Comparison of ENCODE assay signal across 24 cellular contexts in genomic region chr2:219167997-219168396, GRCh38. TPM values are rescaled to one million over a fixed set of nuclear protein-coding genes. Genes with fewer than 3 reads are reported as not detected.
DNase-seq lines count a peak whose midpoint lies in the region; ATAC-seq and TF ChIP-seq lines count a peak whose summit lies in the region.
"Had no signal": no experiment of that assay in that cellular context is flagged by ENCODE, and none has a peak within 500 bp of the region (broad histone marks: within the 10 kb centered on the region; RNA-seq: fewer than 3 reads in every experiment).

No MANE protein-coding gene starts in this region.

- no peaks in the 10 kb centered on the region; the same call in 1 of the 2 replicates for H3K36me3 ChIP-seq in H7 (replicated peaks; ENCODE audit: control insufficient read depth, insufficient read depth, low read length)
- H3K36me3 ChIP-seq in PC-3 (ENCODE audit: low read depth, low read length) = no peaks in the 10 kb centered on the region; the same call in 1 of the 2 replicates
- H3K36me3 ChIP-seq: SJSA1 had no signal

- TF ChIP-seq CTCF in PC-3 (conservative IDR thresholded peaks at IDR 0.05; ENCODE audit: low read depth, low read length) = no peak

- H3K9me2 ChIP-seq in PC-3 (replicated peaks; ENCODE audit: low read length) = no peaks in the 10 kb centered on the region

- no peaks in the 10 kb centered on the region for H3K79me2 ChIP-seq in PC-3 (ENCODE audit: low read length)

- POLR2A ChIA-PET in PC-3 (lab: Charles Lee; ENCODE audit: unreplicated experiment) = no interaction called here

- BruUV-seq in PC-3 (replicated peaks; lab: Mats Ljungman, UMichigan) = no TSS peak

- peaks cover 1% of the 10 kb centered on the region; the same call in 1 of the 2 replicates for H3K27me3 ChIP-seq in H7 (ENCODE audit: control insufficient read depth, insufficient read depth, low read length)
- no peaks in the 10 kb centered on the region for H3K27me3 ChIP-seq in PC-3 (ENCODE audit: low read length)
- H3K27me3 ChIP-seq: MG63, SJSA1 had no signal

- no peak overlapping the region for H3K27ac ChIP-seq in PC-3 (ENCODE audit: low read length)
- H3K27ac ChIP-seq: PC-9, SJSA1 had no signal

- H4K20me1 ChIP-seq in PC-3 (ENCODE audit: low read length) = no peaks in the 10 kb centered on the region

- ATAC-seq in PC-3 (no peak), HG03342 (IDR thresholded peaks at IDR 0.05; ENCODE audit: unreplicated experiment) (no peak)
- ATAC-seq in stimulated activated effector memory CD8-positive, alpha-beta T cell treated with anti-CD3 and anti-CD28 coated beads, Interleukin-12 subunit alpha, Interleukin-12 subunit beta, amount 100 ng/mL, for 72 hours = no peak
- ATAC-seq: HepG2, K562 had no signal

- H3K9me3 ChIP-seq in PC-3 (ENCODE audit: low read length) = no peaks in the 10 kb centered on the region
- H3K9me3 ChIP-seq: MG63, SJSA1 had no signal

- no peak overlapping the region for H2AFZ ChIP-seq in PC-3 (ENCODE audit: low read length)
- H2AFZ ChIP-seq: PC-9 had no signal

- H3K9me3 Mint-ChIP-seq in dendritic cell treated with granulocyte-macrophage colony-stimulating factor and Interleukin-4, amounts not matched to agents 40 ng/mL and 50 ng/mL, for 4 days = no peaks in the 10 kb centered on the region
- H3K9me3 Mint-ChIP-seq in stimulated activated effector memory CD8-positive, alpha-beta T cell treated with anti-CD3 and anti-CD28 coated beads, Interleukin-12 subunit alpha, Interleukin-12 subunit beta, amount 100 ng/mL, for 72 hours = no peaks in the 10 kb centered on the region
- H3K9me3 Mint-ChIP-seq: CD4-positive, alpha-beta T cell had no signal

- CTCF ChIA-PET in PC-3 (lab: Charles Lee) = no interaction called here

- no peak overlapping the region for H3K4me2 ChIP-seq in PC-3 (ENCODE audit: low read length)
- H3K4me2 ChIP-seq: PC-9 had no signal

- DNase-seq in H7 (peak; percentile 23), PC-3 (peak; percentile 0), AG08395 (ENCODE audit: low spot score) (no peak), cortex of kidney (lab: John Stamatoyannopoulos, UW) (no peak)
- DNase-seq in stimulated activated effector memory CD8-positive, alpha-beta T cell treated with anti-CD3 and anti-CD28 coated beads, Interleukin-12 subunit alpha, Interleukin-12 subunit beta, amount 100 ng/mL, for 72 hours (ENCODE audit: low spot score in 2 of 2) = no peak
- DNase-seq: ACHN; CD4-positive, alpha-beta T cell; DMS53; MG63; NCI-H1105 treated with DMSO at 0.1 percent for 48 hours; NCI-H146; NCI-H1930; NCI-H2107; NCI-H524; NCI-H774; PC-9; Right ventricle myocardium superior; T-helper 1 cell had no signal

- no peak overlapping the region for H3K4me3 Mint-ChIP-seq in dendritic cell treated with granulocyte-macrophage colony-stimulating factor and Interleukin-4, amounts not matched to agents 40 ng/mL and 50 ng/mL, for 4 days
- H3K4me3 Mint-ChIP-seq in stimulated activated effector memory CD8-positive, alpha-beta T cell treated with anti-CD3 and anti-CD28 coated beads, Interleukin-12 subunit alpha, Interleukin-12 subunit beta, amount 100 ng/mL, for 72 hours = no peak overlapping the region
- H3K4me3 Mint-ChIP-seq: CD4-positive, alpha-beta T cell had no signal

- H3K27ac Mint-ChIP-seq in dendritic cell treated with granulocyte-macrophage colony-stimulating factor and Interleukin-4, amounts not matched to agents 40 ng/mL and 50 ng/mL, for 4 days = peak overlapping the region; percentile 64
- peak overlapping the region; percentile 49 for H3K27ac Mint-ChIP-seq in stimulated activated effector memory CD8-positive, alpha-beta T cell treated with anti-CD3 and anti-CD28 coated beads, Interleukin-12 subunit alpha, Interleukin-12 subunit beta, amount 100 ng/mL, for 72 hours
- H3K27ac Mint-ChIP-seq: CD4-positive, alpha-beta T cell had no signal

- intact Hi-C loops in PC-3 (cut with micrococcal nuclease) = loop anchor here (10.0 kb wide), 1 partner anchor 217 kb away; the partner anchor contains the start of gene DNPEP
- intact Hi-C loops in dendritic cell treated with granulocyte-macrophage colony-stimulating factor and Interleukin-4, amounts not matched to agents 40 ng/mL and 50 ng/mL, for 4 days (cut with micrococcal nuclease) = no loop called here

- peaks cover 41% of the 10 kb centered on the region for H3K4me1 Mint-ChIP-seq in dendritic cell treated with granulocyte-macrophage colony-stimulating factor and Interleukin-4, amounts not matched to agents 40 ng/mL and 50 ng/mL, for 4 days (ENCODE audit: low read depth)
- H3K4me1 Mint-ChIP-seq in stimulated activated effector memory CD8-positive, alpha-beta T cell treated with anti-CD3 and anti-CD28 coated beads, Interleukin-12 subunit alpha, Interleukin-12 subunit beta, amount 100 ng/mL, for 72 hours = peaks cover 33% of the 10 kb centered on the region

- no peak overlapping the region for H3K9ac ChIP-seq in PC-3 (ENCODE audit: low read length)

- no peaks in the 10 kb centered on the region for H3F3A ChIP-seq in PC-3 (ENCODE audit: low read length, unreplicated experiment)

- peaks cover 35% of the 10 kb centered on the region for H3K36me3 Mint-ChIP-seq in dendritic cell treated with granulocyte-macrophage colony-stimulating factor and Interleukin-4, amounts not matched to agents 40 ng/mL and 50 ng/mL, for 4 days (ENCODE audit: low read depth)
- peaks cover 32% of the 10 kb centered on the region for H3K36me3 Mint-ChIP-seq in stimulated activated effector memory CD8-positive, alpha-beta T cell treated with anti-CD3 and anti-CD28 coated beads, Interleukin-12 subunit alpha, Interleukin-12 subunit beta, amount 100 ng/mL, for 72 hours

- no peaks in the 10 kb centered on the region for H3K27me3 Mint-ChIP-seq in dendritic cell treated with granulocyte-macrophage colony-stimulating factor and Interleukin-4, amounts not matched to agents 40 ng/mL and 50 ng/mL, for 4 days
- H3K27me3 Mint-ChIP-seq: CD4-positive, alpha-beta T cell had no signal

- H3K4me1 ChIP-seq in PC-3 (ENCODE audit: insufficient read depth, low read length) = no peaks in the 10 kb centered on the region
- H3K4me1 ChIP-seq: SJSA1 had no signal

- H3K4me3 ChIP-seq in H7 (ENCODE audit: insufficient read depth, low read depth, low read length) (no peak overlapping the region), PC-3 (ENCODE audit: low read length) (no peak overlapping the region)
- H3K4me3 ChIP-seq: K562, MG63, PC-9, SJSA1 had no signal

RNA-seq across cellular contexts. Expression of gene SLC23A3, which starts 1.8 kb away (rescaled TPM):
- not detected in 2 replicates for total RNA-seq in H7 (2014; rRNA removed; shearing (Covaris generic))
- total RNA-seq in PC-3 (2014; rRNA removed) = 1.4 and 1.7 TPM in 2 replicates
- total RNA-seq: RPMI7951, SJSA1 had no signal

RNA-seq across cellular contexts. Expression of gene NHEJ1, which starts 7.4 kb away (rescaled TPM):
- 22.0 and 22.7 TPM in 2 replicates for total RNA-seq in H7 (2014; rRNA removed; shearing (Covaris generic))
- 16.7 and 18.5 TPM in 2 replicates for total RNA-seq in PC-3 (2014; rRNA removed)

RNA-seq across cellular contexts. Expression of gene CNPPD1, which starts 8.7 kb away (rescaled TPM):
- total RNA-seq in H7 (2014; rRNA removed; shearing (Covaris generic)) = 27.7 and 33.2 TPM in 2 replicates
- total RNA-seq in PC-3 (2014; rRNA removed) = 38.2 and 44.0 TPM in 2 replicates

RNA-seq across cellular contexts. Expression of gene RETREG2, which starts 10.1 kb away (rescaled TPM):
- total RNA-seq in H7 (2014; rRNA removed; shearing (Covaris generic)) = 60.2 and 64.5 TPM in 2 replicates
- total RNA-seq in PC-3 (2014; rRNA removed) = 61.0 and 87.2 TPM in 2 replicates

RNA-seq across cellular contexts. Expression of gene ZFAND2B, which starts 38.6 kb away (rescaled TPM):
- 25.3 and 29.9 TPM in 2 replicates for total RNA-seq in H7 (2014; rRNA removed; shearing (Covaris generic))
- 47.5 and 49.5 TPM in 2 replicates for total RNA-seq in PC-3 (2014; rRNA removed)

Comparison
In these comparisons a context has a peak if more than half of its experiments do, and no peak if none do; other contexts are left out.
1. DNase-seq: peak in H7 (single experiment) and PC-3 (single experiment); none in stimulated activated effector memory CD8-positive, alpha-beta T cell treated with anti-CD3 and anti-CD28 coated beads, Interleukin-12 subunit alpha, Interleukin-12 subunit beta, amount 100 ng/mL, for 72 hours (0 of 2), AG08395 (single experiment) and cortex of kidney (single experiment).